In the genomic region with DNA sequence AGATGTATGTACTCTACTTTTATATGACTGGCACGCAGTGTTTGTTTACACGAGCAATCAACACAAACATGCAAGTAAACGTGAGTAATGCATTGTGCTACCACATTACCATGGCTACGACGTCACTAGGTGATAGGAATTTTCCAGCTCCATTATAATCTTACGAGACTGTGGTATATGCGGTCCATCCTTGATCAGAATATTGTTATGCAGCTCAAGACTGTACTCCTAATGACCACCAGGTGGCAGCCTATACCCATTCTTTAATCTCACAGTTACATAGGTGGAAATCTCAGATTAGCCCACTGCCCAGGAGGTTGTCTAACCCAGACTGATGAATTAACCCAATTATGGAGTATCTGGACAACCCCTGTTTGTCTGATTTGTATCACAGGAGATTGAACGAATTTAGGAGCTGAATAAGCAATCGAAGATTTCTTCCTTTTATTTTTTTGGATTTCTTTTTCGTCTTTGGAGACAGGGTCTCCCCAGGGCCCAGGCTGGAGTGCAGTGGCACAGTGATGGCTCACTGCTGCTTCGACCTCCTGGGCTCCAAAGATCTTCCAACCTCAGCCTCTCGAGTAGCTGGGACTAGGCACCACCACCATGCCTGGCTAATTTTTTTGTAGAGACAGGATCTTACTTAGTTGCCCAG, we compare ENCODE assay signal across 8 cellular contexts. TPM values are rescaled to one million over a fixed set of nuclear protein-coding genes. Genes with fewer than 3 reads are reported as not detected.
DNase-seq lines count a peak whose midpoint lies in the region; ATAC-seq, FAIRE-seq and TF ChIP-seq lines count a peak whose summit lies in the region.

No MANE protein-coding gene starts in this region.

- TF ChIP-seq POLR2A in HepG2 (IDR thresholded peaks at IDR 0.05; ENCODE audit: insufficient read depth in 1 of 2, low read depth in 2 of 2, low read length in 2 of 2) = no peak

- no peak overlapping the region for H3K4me2 ChIP-seq in HepG2 (ENCODE audit: low read depth, low read length)

- H3K4me3 ChIP-seq in HepG2 (replicated peaks in 1 of 3; ENCODE audit: insufficient read depth in 1 of 3, low read depth in 2 of 3, low read length in 3 of 3) = no peak overlapping the region

- POLR2A ChIA-PET in HepG2 (lab: Yijun Ruan, JAX) = no interaction called here

- H3K36me3 Mint-ChIP-seq in stimulated activated naive B cell treated with anti-CD40 and anti-IgM and Interleukin-4, amounts not matched to agents 10 μg/mL and 1 μg/mL and 100 μg/mL, for 72 hours = peaks cover 2 to 6% of the 10 kb centered on the region in 2 donors

- no peak overlapping the region for H3K9ac ChIP-seq in HepG2 (ENCODE audit: insufficient read depth, low read depth, low read length)

- no peaks in the 10 kb centered on the region for H3K9me3 ChIP-seq in HepG2 (ENCODE audit: low read length)

- H4K20me1 ChIP-seq in HepG2 (ENCODE audit: insufficient read depth, low read length) = no peaks in the 10 kb centered on the region

- peaks cover 8 to 9% of the 10 kb centered on the region in 2 donors for H3K27me3 Mint-ChIP-seq in stimulated activated naive B cell treated with anti-CD40 and anti-IgM and Interleukin-4, amounts not matched to agents 10 μg/mL and 1 μg/mL and 100 μg/mL, for 72 hours

- no peak overlapping the region for H2AFZ ChIP-seq in HepG2 (ENCODE audit: low read length)

- TF ChIP-seq EP300 in HepG2 (IDR thresholded peaks at IDR 0.05; ENCODE audit: low read depth in 2 of 2, low read length in 2 of 2) = no peak
- TF ChIP-seq EP300 in HepG2 (CRISPR knock-in tag; IDR thresholded peaks at IDR 0.05; ENCODE audit: borderline replicate concordance) = no peak

- H3K27me3 ChIP-seq in HepG2 (ENCODE audit: control insufficient read depth in 1 of 2, insufficient read depth in 2 of 2, low read length in 2 of 2) = peaks cover 0 to 9% of the 10 kb centered on the region in 2 experiments; a peak in 1 of 5 replicates

- FAIRE-seq in HepG2 (lab: Jason Lieb, UNC) = peak; percentile 63

- no TSS peak for BruUV-seq in HepG2 (replicated peaks; lab: Mats Ljungman, UMichigan)

- peak; percentile 62 for DNase-seq in AG08396 (ENCODE audit: low spot score)
- peak; percentile 67 for DNase-seq in NCI-H345 treated with DMSO at 0.1 percent for 48 hours (lab: John Stamatoyannopoulos, UW; ENCODE audit: unreplicated experiment)
- peak in 3 of 4 experiments; percentile 15 to 30 (median 18) for DNase-seq in activated CD4-positive, CD25-positive, alpha-beta regulatory T cell (lab: John Stamatoyannopoulos, UW)
- DNase-seq in dedifferentiated amniotic fluid mesenchymal stem cell (ENCODE audit: extremely low spot score) = peak; percentile 57
- peak; percentile 59 for DNase-seq in HepG2 (ENCODE audit: low spot score)
- DNase-seq in stimulated activated naive B cell treated with anti-CD40 and anti-IgM and Interleukin-4, amounts not matched to agents 10 μg/mL and 1 μg/mL and 100 μg/mL, for 72 hours = peak; percentile 45

- TF ChIP-seq RAD21 in HepG2 (CRISPR knock-in tag; IDR thresholded peaks at IDR 0.05) = peak; percentile 42; the same call in 1 of the 2 replicates

- 5% methylated on average over 12 of the region's 12 CpGs for WGBS in HepG2 (ENCODE audit: low lambda C conversion rate)

- no peaks in the 10 kb centered on the region for H3K79me2 ChIP-seq in HepG2 (ENCODE audit: insufficient read depth, low read length)

- intact Hi-C loops in HepG2 (cut with micrococcal nuclease; ENCODE audit: unreplicated experiment) = loop anchor here (1.0 kb wide), 2 partner anchors 80 to 150 kb away; no protein-coding TSS in a partner anchor

- H3K4me3 Mint-ChIP-seq in stimulated activated naive B cell treated with anti-CD40 and anti-IgM and Interleukin-4, amounts not matched to agents 10 μg/mL and 1 μg/mL and 100 μg/mL, for 72 hours = no peak overlapping the region

- ATAC-seq in GM18858 (IDR thresholded peaks at IDR 0.05; ENCODE audit: unreplicated experiment) (peak; percentile 49), HG03342 (IDR thresholded peaks at IDR 0.05; ENCODE audit: unreplicated experiment) (peak; percentile 44), HepG2 (peak; percentile 89)
- ATAC-seq in stimulated activated naive B cell treated with anti-CD40 and anti-IgM and Interleukin-4, amounts not matched to agents 10 μg/mL and 1 μg/mL and 100 μg/mL, for 72 hours (replicated peaks) = peak; percentile 64 to 67

- H3K27ac ChIP-seq in HepG2 (ENCODE audit: extremely low read length, insufficient read depth, low read length) = no peak overlapping the region

- no peaks in the 10 kb centered on the region for H3K36me3 ChIP-seq in HepG2 (replicated peaks in 1 of 2; ENCODE audit: control insufficient read depth in 1 of 2, insufficient read depth in 2 of 2, low read length in 2 of 2)

- no peaks in the 10 kb centered on the region for H3K4me1 ChIP-seq in HepG2 (ENCODE audit: insufficient read depth, low read length)

- in situ Hi-C loops in HepG2 (cut with HindIII; ENCODE audit: extremely low pct_ligation_motif_present, low pct_unique_long_range_greater_than_20kb) = loop anchor here (5.0 to 10.0 kb wide), 2 partner anchors 79 to 151 kb away; no protein-coding TSS in a partner anchor

- peaks cover 33 to 37% of the 10 kb centered on the region in 2 donors for H3K4me1 Mint-ChIP-seq in stimulated activated naive B cell treated with anti-CD40 and anti-IgM and Interleukin-4, amounts not matched to agents 10 μg/mL and 1 μg/mL and 100 μg/mL, for 72 hours

- no peak overlapping the region for H3K27ac Mint-ChIP-seq in stimulated activated naive B cell treated with anti-CD40 and anti-IgM and Interleukin-4, amounts not matched to agents 10 μg/mL and 1 μg/mL and 100 μg/mL, for 72 hours

- CTCF ChIA-PET in HepG2 (lab: Yijun Ruan, JAX; ENCODE audit: low intra/inter-chr PET ratio, low total read pairs) = interaction anchor here (1.1 to 4.1 kb wide), 4 partner anchors 75 to 152 kb away, joined by 4 to 64 read pairs (median 10); no protein-coding TSS in a partner anchor

- peak; percentile 83 for TF ChIP-seq CTCF in HepG2 (CRISPR knock-in tag; IDR thresholded peaks at IDR 0.05)

- H3K9me3 Mint-ChIP-seq in stimulated activated naive B cell treated with anti-CD40 and anti-IgM and Interleukin-4, amounts not matched to agents 10 μg/mL and 1 μg/mL and 100 μg/mL, for 72 hours = peaks cover 0 to 3% of the 10 kb centered on the region in 2 donors

TF ChIP-seq in HepG2, 621 proteins besides CTCF, POLR2A, EP300 and RAD21:
- TF ChIP-seq ZBTB1 (CRISPR knock-in tag; IDR thresholded peaks at IDR 0.05; ENCODE audit: borderline replicate concordance) (no peak), STAG1 (CRISPR knock-in tag; IDR thresholded peaks at IDR 0.05) (peak; percentile 84), CREB1 (IDR thresholded peaks at IDR 0.05) (peak; percentile 53; the same call in 1 of the 2 replicates), CREB1 (CRISPR knock-in tag; IDR thresholded peaks at IDR 0.05) (no peak), TEAD2 (CRISPR knock-in tag; IDR thresholded peaks at IDR 0.05) (no peak), SMC3 (IDR thresholded peaks at IDR 0.05; ENCODE audit: low read length) (peak; percentile 81), ZZZ3 (CRISPR knock-in tag; IDR thresholded peaks at IDR 0.05; ENCODE audit: borderline replicate concordance) (no peak)

RNA-seq across cellular contexts. Expression of gene TESPA1, which starts 8.7 kb away (rescaled TPM):
- not detected in 2 replicates for total RNA-seq in HepG2 (2016; rRNA removed; fragmentation: Illumina TruSeq; extraction: Trizol)
- total RNA-seq in HepG2 (2016; cell fraction: cytosol; rRNA removed; fragmentation: Illumina TruSeq; extraction: Trizol; ENCODE audit: low read depth) = not detected in 2 replicates
- total RNA-seq in HepG2 (2016; cell fraction: insoluble cytoplasmic fraction; rRNA removed; fragmentation: Illumina TruSeq; extraction: Trizol) = not detected in 2 replicates
- not detected in 2 replicates for total RNA-seq in HepG2 (2016; cell fraction: membrane; rRNA removed; fragmentation: Illumina TruSeq; extraction: Trizol)
- total RNA-seq in HepG2 (2016; cell fraction: nucleus; rRNA removed; fragmentation: Illumina TruSeq; extraction: Trizol) = not detected in 2 replicates
- polyA plus RNA-seq in HepG2 (2011; rRNA removed) = not detected in 2 replicates
- not detected in 2 replicates for polyA plus RNA-seq in HepG2 (2011; cell fraction: cytosol; rRNA removed)
- polyA plus RNA-seq in HepG2 (2011; cell fraction: nucleus; rRNA removed) = not detected in 2 replicates
- not detected in 2 replicates for polyA plus RNA-seq in HepG2 (2012)
- polyA plus RNA-seq in HepG2 (2016; cell fraction: cytosol; fragmentation: Illumina TruSeq; extraction: Trizol; ENCODE audit: low read depth) = not detected in 2 replicates
- polyA plus RNA-seq in HepG2 (2016; cell fraction: insoluble cytoplasmic fraction; fragmentation: Illumina TruSeq; extraction: Trizol; ENCODE audit: low read depth) = not detected in 2 replicates
- polyA plus RNA-seq in HepG2 (2016; cell fraction: membrane; fragmentation: Illumina TruSeq; extraction: Trizol; ENCODE audit: low read depth) = not detected in 2 replicates
- not detected in 2 replicates for polyA plus RNA-seq in HepG2 (2016; cell fraction: nucleus; fragmentation: Illumina TruSeq; extraction: Trizol; ENCODE audit: insufficient read depth, low read depth)
- polyA minus RNA-seq in HepG2 (2011; rRNA and poly(A)+ RNA removed; ENCODE audit: low replicate concordance) = 0.49 TPM in 1 of 2 replicates, not detected in the other
- polyA minus RNA-seq in HepG2 (2011; cell fraction: cytosol; rRNA and poly(A)+ RNA removed) = not detected in 2 replicates
- not detected in 2 replicates for polyA minus RNA-seq in HepG2 (2011; cell fraction: nucleus; rRNA and poly(A)+ RNA removed)

RNA-seq across cellular contexts. Expression of gene NEUROD4, which starts 26.5 kb away (rescaled TPM):
- total RNA-seq in HepG2 (2016; rRNA removed; fragmentation: Illumina TruSeq; extraction: Trizol) = not detected in 2 replicates
- not detected in 2 replicates for total RNA-seq in HepG2 (2016; cell fraction: cytosol; rRNA removed; fragmentation: Illumina TruSeq; extraction: Trizol; ENCODE audit: low read depth)
- not detected in 2 replicates for total RNA-seq in HepG2 (2016; cell fraction: insoluble cytoplasmic fraction; rRNA removed; fragmentation: Illumina TruSeq; extraction: Trizol)
- not detected in 2 replicates for total RNA-seq in HepG2 (2016; cell fraction: membrane; rRNA removed; fragmentation: Illumina TruSeq; extraction: Trizol)
- total RNA-seq in HepG2 (2016; cell fraction: nucleus; rRNA removed; fragmentation: Illumina TruSeq; extraction: Trizol) = not detected in 2 replicates
- not detected in 2 replicates for polyA plus RNA-seq in HepG2 (2011; rRNA removed)
- not detected in 2 replicates for polyA plus RNA-seq in HepG2 (2011; cell fraction: cytosol; rRNA removed)
- polyA plus RNA-seq in HepG2 (2011; cell fraction: nucleus; rRNA removed) = not detected in 2 replicates
- not detected in 2 replicates for polyA plus RNA-seq in HepG2 (2012)
- polyA plus RNA-seq in HepG2 (2016; cell fraction: cytosol; fragmentation: Illumina TruSeq; extraction: Trizol; ENCODE audit: low read depth) = not detected in 2 replicates
- polyA plus RNA-seq in HepG2 (2016; cell fraction: insoluble cytoplasmic fraction; fragmentation: Illumina TruSeq; extraction: Trizol; ENCODE audit: low read depth) = not detected in 2 replicates
- not detected in 2 replicates for polyA plus RNA-seq in HepG2 (2016; cell fraction: membrane; fragmentation: Illumina TruSeq; extraction: Trizol; ENCODE audit: low read depth)
- polyA plus RNA-seq in HepG2 (2016; cell fraction: nucleus; fragmentation: Illumina TruSeq; extraction: Trizol; ENCODE audit: insufficient read depth, low read depth) = not detected in 2 replicates
- not detected in 2 replicates for polyA minus RNA-seq in HepG2 (2011; rRNA and poly(A)+ RNA removed; ENCODE audit: low replicate concordance)
- not detected in 2 replicates for polyA minus RNA-seq in HepG2 (2011; cell fraction: cytosol; rRNA and poly(A)+ RNA removed)
- not detected in 2 replicates for polyA minus RNA-seq in HepG2 (2011; cell fraction: nucleus; rRNA and poly(A)+ RNA removed)
